8 cellular contexts compared by ENCODE assay signal in the genomic region with DNA sequence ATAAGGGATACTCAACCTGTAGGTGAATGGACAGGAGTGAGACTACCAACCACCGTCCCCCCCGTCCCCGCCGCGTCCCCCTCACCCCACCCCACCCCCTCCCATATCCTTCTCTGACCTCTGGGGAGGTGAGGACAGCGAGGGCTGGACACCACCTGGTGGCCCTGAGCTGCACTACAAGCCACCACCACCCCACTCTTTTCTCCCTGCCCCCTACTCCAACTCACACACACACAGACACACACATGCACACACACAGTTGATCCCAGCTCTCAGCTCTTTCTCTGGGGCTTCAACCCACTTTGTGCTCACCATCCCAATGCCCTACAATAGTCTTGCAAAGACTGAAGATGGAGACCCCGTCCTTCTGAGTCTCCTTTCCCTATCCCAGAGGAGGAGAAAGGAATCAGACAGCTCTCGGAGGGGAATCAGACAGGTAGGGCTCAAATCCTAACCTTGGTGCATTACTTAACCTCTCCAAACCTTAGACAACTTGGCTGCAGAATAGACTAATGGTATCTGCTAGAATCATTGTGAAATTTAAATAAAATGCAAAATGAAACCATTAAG.
DNase-seq lines count a peak whose midpoint lies in the region; ATAC-seq and TF ChIP-seq lines count a peak whose summit lies in the region.

No MANE protein-coding gene starts in this region.

- ATAC-seq in gastroesophageal sphincter, result peak; percentile 54

- DNase-seq in DMS 273 (lab: John Stamatoyannopoulos, UW; ENCODE audit: unreplicated experiment), result peak; percentile 50
- DNase-seq in DMS 273 treated with DMSO at 0.1 percent for 48 hours (lab: John Stamatoyannopoulos, UW), result no peak
- DNase-seq in HuH-7 (ENCODE audit: low spot score), result peak; percentile 77
- peak; percentile 70 for DNase-seq in retina
- no peak for DNase-seq in DMS153 (lab: John Stamatoyannopoulos, UW)
- DNase-seq in OCI-M2 (lab: John Stamatoyannopoulos, UW; ENCODE audit: unreplicated experiment), result no peak

- WGBS in gastroesophageal sphincter (ENCODE audit: low coverage in 1 of 2), 2 donors, result 10 to 13% methylated on average over 4 to 5 of the region's 8 CpGs

- H3K4me3 ChIP-seq in gastroesophageal sphincter, result no peak overlapping the region

- peaks cover 0 to 31% of the 10 kb centered on the region in 2 donors for H3K36me3 ChIP-seq in gastroesophageal sphincter

- H3K9me3 ChIP-seq in gastroesophageal sphincter, result no peaks in the 10 kb centered on the region

- no peaks in the 10 kb centered on the region for H3K27me3 ChIP-seq in gastroesophageal sphincter

- no peak for TF ChIP-seq EP300 in gastroesophageal sphincter (IDR thresholded peaks at IDR 0.05)

- H3K27ac ChIP-seq in VCaP, result peak overlapping the region; percentile 48; the same call in 1 of the 2 replicates
- H3K27ac ChIP-seq in gastroesophageal sphincter, result no peak overlapping the region

- H3K4me1 ChIP-seq in gastroesophageal sphincter, result peaks cover 0 to 8% (median 0%) of the 10 kb centered on the region in 3 donors

- no peak for TF ChIP-seq POLR2A in gastroesophageal sphincter (IDR thresholded peaks at IDR 0.05)

- TF ChIP-seq CTCF in VCaP (conservative IDR thresholded peaks at IDR 0.05) (peak; percentile 91), gastroesophageal sphincter (IDR thresholded peaks at IDR 0.05) (peak in 3 of 4 experiments; percentile 32 to 75 (median 57))

Comparison
In these comparisons a context has a peak if more than half of its experiments do, and no peak if none do; other contexts are left out.
1. DNase-seq: peak in DMS 273 (single experiment), HuH-7 (single experiment) and retina (single experiment); none in DMS 273 treated with DMSO at 0.1 percent for 48 hours (single experiment), DMS153 (single experiment) and OCI-M2 (single experiment).